In the genomic region with DNA sequence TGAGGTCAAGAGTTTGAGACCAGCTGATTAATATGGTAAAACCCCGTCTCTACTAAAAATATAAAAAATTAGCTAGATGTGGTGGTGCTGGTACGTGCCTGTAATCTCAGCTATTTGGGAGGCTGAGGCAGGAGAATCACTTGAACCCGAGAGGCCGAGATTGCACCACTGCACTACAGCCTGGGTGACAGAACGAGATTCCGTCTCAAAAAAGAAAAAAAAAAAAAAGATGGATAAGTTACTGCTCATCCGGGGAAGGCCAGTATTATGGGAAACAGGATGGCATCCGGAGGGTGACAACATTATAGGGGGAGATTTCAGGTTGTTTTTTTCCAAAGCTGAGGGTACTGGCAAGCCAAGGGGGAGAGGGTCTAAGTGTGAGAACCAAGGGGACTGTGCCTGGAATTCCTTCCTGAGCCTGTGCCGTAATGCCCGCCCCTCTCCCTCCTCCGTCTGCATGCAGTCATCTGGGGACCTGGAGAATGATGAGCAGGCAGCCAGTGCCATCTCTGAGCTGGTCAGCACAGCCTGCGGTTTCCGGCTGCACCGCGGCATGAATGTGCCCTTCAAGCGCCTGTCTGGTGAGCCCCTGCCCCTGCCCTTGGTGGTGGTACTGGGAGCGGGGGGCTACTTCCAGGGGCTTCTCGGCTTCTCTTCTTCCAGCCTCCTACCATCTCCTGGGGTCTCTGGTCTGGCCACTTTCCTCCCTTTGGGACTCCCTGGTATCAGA, we compare ENCODE assay signal across 2 cellular contexts.
TF ChIP-seq lines count a peak whose summit lies in the region.

No MANE protein-coding gene starts in this region.

TF ChIP-seq in PFSK-1, 5 proteins besides CTCF, POLR2A, EP300 and RAD21:
- peak; percentile 11; the same call in 1 of the 2 replicates for TF ChIP-seq POLR2AphosphoS5 (IDR thresholded peaks at IDR 0.05; ENCODE audit: low read depth, low read length)
- no peak for TF ChIP-seq SIN3A (IDR thresholded peaks at IDR 0.05; ENCODE audit: borderline replicate concordance, insufficient read depth, low read length)

TF ChIP-seq in K562, 482 proteins besides CTCF, POLR2A, EP300 and RAD21:
- TF ChIP-seq POLR2G (IDR thresholded peaks at IDR 0.05; ENCODE audit: low read depth, low read length) (peak; percentile 74), RBFOX2 (IDR thresholded peaks at IDR 0.05; ENCODE audit: low read depth, low read length) (peak; percentile 74), RBM25 (IDR thresholded peaks at IDR 0.05; ENCODE audit: low read depth, low read length, severe bottlenecking) (no peak), RBM17 (IDR thresholded peaks at IDR 0.05; ENCODE audit: borderline replicate concordance, low read depth, low read length) (no peak), U2AF2 (optimal IDR thresholded peaks at IDR 0.05; ENCODE audit: low read depth, low read length) (no peak), TEAD2 (tag; IDR thresholded peaks at IDR 0.05) (no peak)
- TF ChIP-seq, protein P1, sequence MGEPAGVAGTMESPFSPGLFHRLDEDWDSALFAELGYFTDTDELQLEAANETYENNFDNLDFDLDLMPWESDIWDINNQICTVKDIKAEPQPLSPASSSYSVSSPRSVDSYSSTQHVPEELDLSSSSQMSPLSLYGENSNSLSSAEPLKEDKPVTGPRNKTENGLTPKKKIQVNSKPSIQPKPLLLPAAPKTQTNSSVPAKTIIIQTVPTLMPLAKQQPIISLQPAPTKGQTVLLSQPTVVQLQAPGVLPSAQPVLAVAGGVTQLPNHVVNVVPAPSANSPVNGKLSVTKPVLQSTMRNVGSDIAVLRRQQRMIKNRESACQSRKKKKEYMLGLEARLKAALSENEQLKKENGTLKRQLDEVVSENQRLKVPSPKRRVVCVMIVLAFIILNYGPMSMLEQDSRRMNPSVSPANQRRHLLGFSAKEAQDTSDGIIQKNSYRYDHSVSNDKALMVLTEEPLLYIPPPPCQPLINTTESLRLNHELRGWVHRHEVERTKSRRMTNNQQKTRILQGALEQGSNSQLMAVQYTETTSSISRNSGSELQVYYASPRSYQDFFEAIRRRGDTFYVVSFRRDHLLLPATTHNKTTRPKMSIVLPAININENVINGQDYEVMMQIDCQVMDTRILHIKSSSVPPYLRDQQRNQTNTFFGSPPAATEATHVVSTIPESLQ (CRISPR knock-in tag; IDR thresholded peaks at IDR 0.05): 0 out of 2 replicates have a peak, but pooled peaks have one; percentile 50
